ENCODE assay signal across 17 cellular contexts in the genomic region with DNA sequence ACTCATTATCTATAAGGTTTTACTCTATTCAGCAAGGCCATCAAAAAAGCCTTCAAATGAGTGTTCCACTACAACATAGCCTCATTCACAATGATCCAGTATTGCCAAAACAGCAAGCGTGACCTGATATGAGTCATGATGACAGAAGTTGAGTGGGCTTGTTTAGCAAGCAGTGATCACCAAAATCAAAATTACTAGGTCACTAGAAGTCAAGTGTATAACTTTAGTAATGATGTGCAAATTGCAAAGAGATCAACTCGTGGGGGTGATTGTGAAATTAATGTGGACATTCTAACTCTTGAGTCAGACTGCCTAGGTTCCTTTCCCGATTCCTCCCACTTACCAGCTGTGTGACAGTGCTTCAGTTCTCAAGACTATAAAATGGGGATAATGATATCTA.
DNase-seq lines count a peak whose midpoint lies in the region; ATAC-seq and TF ChIP-seq lines count a peak whose summit lies in the region.
"Had no signal": no experiment of that assay in that cellular context is flagged by ENCODE, and none has a peak within 500 bp of the region (broad histone marks: within the 10 kb centered on the region; RNA-seq: fewer than 3 reads in every experiment).

No MANE protein-coding gene starts in this region.

- peaks cover 4% of the 10 kb centered on the region for H3K79me2 ChIP-seq in ACC112 (ENCODE audit: control insufficient read depth, insufficient read depth, low read length, unreplicated experiment)

- H3K27ac ChIP-seq in ACC112 (ENCODE audit: low read depth, low read length), result peak overlapping the region; percentile 65
- H3K27ac ChIP-seq in foreskin keratinocyte, result no peak overlapping the region
- no peak overlapping the region for H3K27ac ChIP-seq in sigmoid colon
- H3K27ac ChIP-seq: pancreas, SJCRH30, uterus had no signal

- H3K9me3 ChIP-seq in sigmoid colon, result no peaks in the 10 kb centered on the region
- H3K9me3 ChIP-seq: BE2C, pancreas, SJCRH30, uterus had no signal

- H2AFZ ChIP-seq in ACC112 (ENCODE audit: low read length, unreplicated experiment), result no peak overlapping the region

- no peak for TF ChIP-seq EP300 in sigmoid colon (IDR thresholded peaks at IDR 0.05)

- intact Hi-C loops in sigmoid colon (cut with DNase I), result no loop called here

- TF ChIP-seq POLR2A in sigmoid colon (IDR thresholded peaks at IDR 0.05), result no peak

- TF ChIP-seq CTCF in foreskin keratinocyte (conservative IDR thresholded peaks at IDR 0.05) (no peak), sigmoid colon (IDR thresholded peaks at IDR 0.05) (no peak)

- H3K27me3 Mint-ChIP-seq in activated T-helper 17 cell treated with anti-CD3 and anti-CD28 coated beads, Interleukin-2, amount 50 U/mL, for 72 hours, result no peaks in the 10 kb centered on the region

- H3K4me1 ChIP-seq in ACC112 (ENCODE audit: control insufficient read depth, insufficient read depth, low read length, unreplicated experiment) (peaks cover 14% of the 10 kb centered on the region), foreskin keratinocyte (no peaks in the 10 kb centered on the region), sigmoid colon (no peaks in the 10 kb centered on the region)
- H3K4me1 ChIP-seq: BE2C, pancreas, SJCRH30, uterus had no signal

- peak; percentile 84 for ATAC-seq in activated T-helper 17 cell treated with anti-CD3 and anti-CD28 coated beads, Interleukin-2, amount 50 U/mL, for 72 hours (replicated peaks)
- peak; percentile 66 for ATAC-seq in foreskin keratinocyte
- ATAC-seq: HepG2 had no signal

- H3K4me3 ChIP-seq in ACC112 (ENCODE audit: low read depth, low read length), result no peak overlapping the region; the same call in 1 of the 2 replicates
- H3K4me3 ChIP-seq in sigmoid colon, result no peak overlapping the region
- H3K4me3 ChIP-seq: pancreas, SJCRH30, uterus had no signal

- no peaks in the 10 kb centered on the region for H3K9me3 Mint-ChIP-seq in activated T-helper 17 cell treated with anti-CD3 and anti-CD28 coated beads, Interleukin-2, amount 50 U/mL, for 72 hours

- no peak overlapping the region for H3K27ac Mint-ChIP-seq in activated T-helper 17 cell treated with anti-CD3 and anti-CD28 coated beads, Interleukin-2, amount 50 U/mL, for 72 hours

- H3K4me3 Mint-ChIP-seq in activated T-helper 17 cell treated with anti-CD3 and anti-CD28 coated beads, Interleukin-2, amount 50 U/mL, for 72 hours, result no peak overlapping the region

- 77 to 86% methylated on average over 3 of the region's 3 CpGs for WGBS in sigmoid colon, 2 donors

- peak; percentile 47 for DNase-seq in GM04503 (ENCODE audit: low read depth)
- peak; percentile 3 to 15 for DNase-seq in foreskin keratinocyte
- DNase-seq in NCI-H524 treated with DMSO at 0.1 percent for 48 hours (lab: John Stamatoyannopoulos, UW), result no peak
- no peak for DNase-seq in NK-92 (lab: John Stamatoyannopoulos, UW; ENCODE audit: unreplicated experiment)
- no peak for DNase-seq in cerebellum (ENCODE audit: low spot score)
- no peak for DNase-seq in sigmoid colon
- DNase-seq: activated T-cell treated with anti-CD3 and anti-CD28 coated beads, Interleukin-2, amount 50 U/mL, for 1 hour; BE2C; midbrain; NCI-H1930; pancreas; SJCRH30; stimulated activated CD8-positive, alpha-beta memory T cell treated with anti-CD3 and anti-CD28 coated beads, Interleukin-4, amount 100 ng/mL, for 48 hours had no signal

- H3K36me3 ChIP-seq in ACC112 (ENCODE audit: insufficient read depth, low read length) (no peaks in the 10 kb centered on the region), sigmoid colon (no peaks in the 10 kb centered on the region)
- H3K36me3 ChIP-seq: BE2C, pancreas, SJCRH30, uterus had no signal

- H3K36me3 Mint-ChIP-seq in activated T-helper 17 cell treated with anti-CD3 and anti-CD28 coated beads, Interleukin-2, amount 50 U/mL, for 72 hours (ENCODE audit: low read depth), result no peaks in the 10 kb centered on the region

- H3K27me3 ChIP-seq in ACC112 (ENCODE audit: insufficient read depth, low read length) (no peaks in the 10 kb centered on the region), foreskin keratinocyte (no peaks in the 10 kb centered on the region), sigmoid colon (no peaks in the 10 kb centered on the region)
- H3K27me3 ChIP-seq: BE2C, pancreas, SJCRH30, uterus had no signal

- no peaks in the 10 kb centered on the region for H3K4me1 Mint-ChIP-seq in activated T-helper 17 cell treated with anti-CD3 and anti-CD28 coated beads, Interleukin-2, amount 50 U/mL, for 72 hours

Comparison
In these comparisons a context has a peak if more than half of its experiments do, and no peak if none do; other contexts are left out.
1. DNase-seq: peak in GM04503 (single experiment) and foreskin keratinocyte (2 of 2); none in NCI-H524 treated with DMSO at 0.1 percent for 48 hours (single experiment), NK-92 (single experiment), cerebellum (single experiment) and sigmoid colon (single experiment).